Comparison of ENCODE assay signal across 8 cellular contexts in genomic region chrX:131792356-131792749, GRCh38.
A peak's percentile ranks its signal among the peaks of the same experiment; 100 is the strongest.
DNase-seq lines count a peak whose midpoint lies in the region; ATAC-seq, FAIRE-seq and TF ChIP-seq lines count a peak whose summit lies in the region.

No MANE protein-coding gene starts in this region.

- peak overlapping the region in 2 of 4 donors; percentile 42 to 56 for H3K4me3 ChIP-seq in stomach

- WGBS in stomach, 5 donors, result 42 to 97% (median 88%) methylated on average over 12 to 13 of the region's 13 CpGs

- CTCF ChIA-PET in Calu3 (lab: Charles Lee), result no interaction called here

- no peaks in the 10 kb centered on the region for H3K36me3 Mint-ChIP-seq in Calu3 (ENCODE audit: insufficient read depth, unreplicated experiment)

- BruUV-seq in Calu3 (replicated peaks; lab: Mats Ljungman, UMichigan), result no TSS peak

- DNase-seq in C1 segment of cervical spinal cord (lab: John Stamatoyannopoulos, UW) (peak in 9 of 14 donors; percentile 22 to 88 (median 77)), NCI-H774 (lab: John Stamatoyannopoulos, UW) (peak; percentile 95), stomach (peak; percentile 93), Calu3 (no peak), cortex of kidney (lab: John Stamatoyannopoulos, UW) (no peak), HTR-8/SVneo (ENCODE audit: insufficient read length, low spot score) (no peak)

- H3K27me3 Mint-ChIP-seq in Calu3 (ENCODE audit: unreplicated experiment), result no peaks in the 10 kb centered on the region

- H3K4me1 ChIP-seq in stomach, result peaks cover 0 to 12% (median 6%) of the 10 kb centered on the region in 4 donors

- no peak for TF ChIP-seq EP300 in stomach (IDR thresholded peaks at IDR 0.05)

- no peaks in the 10 kb centered on the region for H3K4me1 Mint-ChIP-seq in Calu3 (ENCODE audit: low read depth, unreplicated experiment)

- TF ChIP-seq CTCF in stomach (IDR thresholded peaks at IDR 0.05) (peak in 3 of 7 experiments; percentile 7 to 50 (median 44)), Calu3 (IDR thresholded peaks at IDR 0.05; ENCODE audit: unreplicated experiment) (no peak)

- no peak for FAIRE-seq in HTR-8/SVneo (lab: Jason Lieb, UNC)

- intact Hi-C loops in stomach (cut with DNase I; ENCODE audit: low total_unique reads), result no loop called here
- intact Hi-C loops in Calu3 (cut with micrococcal nuclease; ENCODE audit: unreplicated experiment), result no loop called here

- no peaks in the 10 kb centered on the region for H3K36me3 ChIP-seq in stomach

- no peak for TF ChIP-seq POLR2A in stomach (IDR thresholded peaks at IDR 0.05)

- no peaks in the 10 kb centered on the region for H3K9me3 ChIP-seq in stomach

- no peak overlapping the region for H3K27ac Mint-ChIP-seq in Calu3 (ENCODE audit: unreplicated experiment)

- H3K9me3 Mint-ChIP-seq in Calu3 (ENCODE audit: low read depth, unreplicated experiment), result peaks cover 5% of the 10 kb centered on the region

- peaks cover 0 to 3% (median 0%) of the 10 kb centered on the region in 3 donors for H3K27me3 ChIP-seq in stomach

- ATAC-seq in GM21526 (IDR thresholded peaks at IDR 0.05; ENCODE audit: low FRiP score, unreplicated experiment), result peak; percentile 71
- ATAC-seq in esophagus mucosa, result peak; percentile 99

- H3K4me3 Mint-ChIP-seq in Calu3 (ENCODE audit: low read depth, unreplicated experiment), result no peak overlapping the region

- peak overlapping the region in 2 of 5 donors; percentile 80 to 82 for H3K27ac ChIP-seq in stomach

Comparison
In these comparisons a context has a peak if more than half of its experiments do, and no peak if none do; other contexts are left out.
1. DNase-seq: peak in C1 segment of cervical spinal cord (9 of 14), NCI-H774 (single experiment) and stomach (single experiment); none in Calu3 (single experiment), cortex of kidney (single experiment) and HTR-8/SVneo (single experiment).